8 cellular contexts compared by ENCODE assay signal in the genomic region with DNA sequence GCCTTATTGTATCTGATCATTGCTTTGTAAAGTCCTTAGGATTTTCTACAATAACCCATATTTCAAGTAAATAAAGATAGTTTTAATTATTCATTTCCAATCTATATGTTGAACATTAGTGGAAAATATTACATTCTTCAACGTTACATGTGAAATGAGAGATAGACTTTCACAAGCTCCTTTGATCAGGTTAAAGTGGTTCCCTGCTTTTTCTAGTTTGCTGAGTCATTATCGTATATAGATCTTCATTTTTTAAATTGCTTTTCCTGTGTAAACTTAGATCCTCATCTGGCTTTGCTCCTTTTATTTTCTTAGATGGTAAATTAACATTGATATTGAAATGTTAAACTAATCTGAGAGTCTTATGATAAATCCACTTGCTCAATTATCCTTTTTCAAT.
"Had no signal": no experiment of that assay in that cellular context is flagged by ENCODE, and none has a peak within 500 bp of the region (broad histone marks: within the 10 kb centered on the region; RNA-seq: fewer than 3 reads in every experiment).

No MANE protein-coding gene starts in this region.

- H3K27ac ChIP-seq: HL-60, KMS-11 had no signal

- DNase-seq: GOT3, H9, HCEC 1CT, Karpas-422, KBM-7 had no signal

- FAIRE-seq: H54 had no signal

- H3K4me1 Mint-ChIP-seq: H9 had no signal

- H3K9ac ChIP-seq: KMS-11 had no signal

- H3K4me3 Mint-ChIP-seq: H9 had no signal

- H3K9me3 Mint-ChIP-seq: H9 had no signal

- H3K4me2 ChIP-seq: KMS-11 had no signal
